ENCODE assay signal across 8 cellular contexts in the genomic region with DNA sequence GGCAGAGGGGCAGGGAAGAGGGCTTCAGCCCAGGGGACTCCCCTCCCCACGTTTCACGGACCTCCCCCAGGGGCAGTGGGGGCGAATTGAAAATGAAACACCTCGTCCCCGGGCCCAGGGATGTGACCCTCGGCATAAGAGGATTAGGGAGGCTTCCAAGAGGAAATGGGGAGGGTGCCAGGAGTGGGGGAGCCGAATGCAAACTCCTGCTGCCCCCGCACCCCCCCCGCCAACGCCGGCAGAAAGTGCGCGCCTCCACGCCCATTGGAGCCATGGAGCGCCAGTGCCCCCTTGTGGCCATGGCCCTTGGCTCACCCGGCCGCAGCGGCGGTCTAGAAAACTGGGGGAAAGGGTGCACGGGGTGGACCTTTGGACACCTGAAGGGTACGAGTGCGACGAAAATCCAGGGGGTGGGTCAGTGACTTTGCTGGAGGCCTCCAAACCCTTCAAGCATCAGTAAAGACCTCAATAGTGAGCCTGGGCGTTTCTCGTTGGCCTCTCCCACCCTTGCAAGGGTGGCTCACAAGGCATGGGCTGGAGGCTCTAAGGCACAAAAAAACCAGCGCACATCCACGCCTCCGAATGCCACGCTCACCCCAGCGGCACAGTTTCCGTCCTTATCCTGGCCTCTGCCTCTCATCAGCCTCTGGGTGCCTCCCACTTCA.
A peak's percentile ranks its signal among the peaks of the same experiment; 100 is the strongest.
DNase-seq lines count a peak whose midpoint lies in the region; ATAC-seq, FAIRE-seq and TF ChIP-seq lines count a peak whose summit lies in the region.

No MANE protein-coding gene starts in this region.

- CTCF ChIA-PET in A549 (lab: Yijun Ruan, JAX): interaction anchor here (0.7 to 14.2 kb wide), 9 partner anchors 9 to 465 kb away, joined by 3 to 91 read pairs (median 4); partner anchors contain the start of gene EFNB1

- H3K4me2 ChIP-seq in A549 (peak overlapping the region; percentile 84), Karpas-422 (ENCODE audit: low read depth, low read length, poor library complexity, severe bottlenecking) (no peak overlapping the region)

- no peaks in the 10 kb centered on the region for H3K9me2 ChIP-seq in Karpas-422 (replicated peaks; ENCODE audit: insufficient read depth, low read length)

- no peak overlapping the region for H2AFZ ChIP-seq in Karpas-422 (ENCODE audit: low read length)

- DNase-seq in A549 (ENCODE audit: low read depth in 1 of 2, low spot score in 1 of 2): peak; percentile 21 to 67
- peak; percentile 80 for DNase-seq in Karpas-422
- DNase-seq in activated CD4-positive, CD25-positive, alpha-beta regulatory T cell treated with anti-CD3 and anti-CD28 coated beads, Interleukin-2, amount 50 U/mL, for 72 hours: peak; percentile 73
- peak; percentile 55 for DNase-seq in cerebellum (ENCODE audit: low spot score)
- peak; percentile 51 for DNase-seq in left lobe of liver (ENCODE audit: low spot score)
- peak; percentile 39 to 68 for DNase-seq in stimulated activated CD4-positive, alpha-beta T cell treated with anti-CD3 and anti-CD28 coated beads, Interleukin-2, amount 100 ng/mL, for 48 hours
- no peak for DNase-seq in DMS153 (lab: John Stamatoyannopoulos, UW)

- WGBS in A549 (ENCODE audit: missing lambda C conversion rate): 2% methylated on average over 18 of the region's 31 CpGs

- TF ChIP-seq RAD21 in A549 (conservative IDR thresholded peaks at IDR 0.05 in 1 of 2, IDR thresholded peaks at IDR 0.05 in 1 of 2): peak; percentile 81 to 87

- FAIRE-seq in A549 (lab: Jason Lieb, UNC): no peak

- no peaks in the 10 kb centered on the region for H3K79me2 ChIP-seq in Karpas-422 (ENCODE audit: low read length)

- no peaks in the 10 kb centered on the region for H3K36me3 ChIP-seq in Karpas-422 (ENCODE audit: insufficient read depth, low read length)

- POLR2A ChIA-PET in A549 (lab: Yijun Ruan, JAX): no interaction called here

- no peaks in the 10 kb centered on the region for H3K27me3 ChIP-seq in Karpas-422 (ENCODE audit: low read length)

- TF ChIP-seq EP300 in A549 (IDR thresholded peaks at IDR 0.05): no peak

- no peaks in the 10 kb centered on the region for H3K4me1 ChIP-seq in A549
- no peaks in the 10 kb centered on the region for H3K4me1 ChIP-seq in Karpas-422 (ENCODE audit: low read length)

- H3K9me3 ChIP-seq in A549 (no peaks in the 10 kb centered on the region), Karpas-422 (ENCODE audit: low read length) (no peaks in the 10 kb centered on the region)

- no peaks in the 10 kb centered on the region for H4K20me1 ChIP-seq in Karpas-422 (ENCODE audit: insufficient read depth, low read depth, low read length)

- TF ChIP-seq CTCF in A549 (IDR thresholded peaks at IDR 0.05): peak; percentile 56

- ATAC-seq in A549 (peak; percentile 74 to 92; a peak in 4 of 6 replicates), GM18498 (IDR thresholded peaks at IDR 0.05; ENCODE audit: unreplicated experiment) (peak; percentile 69), left lobe of liver (peak; percentile 89)

- no peak overlapping the region for H3K9ac ChIP-seq in Karpas-422 (ENCODE audit: low read length)

- TF ChIP-seq POLR2A in A549 (IDR thresholded peaks at IDR 0.05; ENCODE audit: low read length): no peak

- H3K27ac ChIP-seq in A549: peak overlapping the region; percentile 60 to 82; a peak in 5 of 6 replicates
- H3K27ac ChIP-seq in Karpas-422 (ENCODE audit: low read length): no peak overlapping the region

- H3K4me3 ChIP-seq in A549: peak overlapping the region; percentile 48
- no peak overlapping the region for H3K4me3 ChIP-seq in Karpas-422 (ENCODE audit: low read length)

TF ChIP-seq in A549, 52 proteins besides CTCF, POLR2A, EP300 and RAD21:
- no peak for TF ChIP-seq HEYL (CRISPR knock-in tag; IDR thresholded peaks at IDR 0.05)
- TF ChIP-seq ELK1 (IDR thresholded peaks at IDR 0.05; ENCODE audit: low read depth, low read length): no peak
- TF ChIP-seq HDAC2 (IDR thresholded peaks at IDR 0.05): no peak
- no peak for TF ChIP-seq CEBPB (IDR thresholded peaks at IDR 0.05)
- TF ChIP-seq EHMT2 (IDR thresholded peaks at IDR 0.05; ENCODE audit: low read depth): no peak
- no peak for TF ChIP-seq HOXB13 (CRISPR knock-in tag; IDR thresholded peaks at IDR 0.05; ENCODE audit: low read depth)
- no peak for TF ChIP-seq KDM5A (IDR thresholded peaks at IDR 0.05)
- TF ChIP-seq, protein P1, sequence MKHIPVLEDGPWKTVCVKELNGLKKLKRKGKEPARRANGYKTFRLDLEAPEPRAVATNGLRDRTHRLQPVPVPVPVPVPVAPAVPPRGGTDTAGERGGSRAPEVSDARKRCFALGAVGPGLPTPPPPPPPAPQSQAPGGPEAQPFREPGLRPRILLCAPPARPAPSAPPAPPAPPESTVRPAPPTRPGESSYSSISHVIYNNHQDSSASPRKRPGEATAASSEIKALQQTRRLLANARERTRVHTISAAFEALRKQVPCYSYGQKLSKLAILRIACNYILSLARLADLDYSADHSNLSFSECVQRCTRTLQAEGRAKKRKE (CRISPR knock-in tag; IDR thresholded peaks at IDR 0.05; ENCODE audit: low read depth): no peak
- peak; percentile 80 for TF ChIP-seq SMC3 (IDR thresholded peaks at IDR 0.05)
